ENCODE assay signal across 8 cellular contexts in genomic region chr18:79068299-79068945, GRCh38. TPM values are rescaled to one million over a fixed set of nuclear protein-coding genes. Genes with fewer than 3 reads are reported as not detected.
DNase-seq lines count a peak whose midpoint lies in the region; ATAC-seq and TF ChIP-seq lines count a peak whose summit lies in the region.

No MANE protein-coding gene starts in this region.

- peaks cover 20% of the 10 kb centered on the region for H3K9me3 Mint-ChIP-seq in activated naive CD8-positive, alpha-beta T cell treated with anti-CD3 and anti-CD28 coated beads, Interleukin-2, amount 10 ng/mL, durations not matched to agents 7 days and 5 days

- H3K36me3 Mint-ChIP-seq in activated naive CD8-positive, alpha-beta T cell treated with anti-CD3 and anti-CD28 coated beads, Interleukin-2, amount 10 ng/mL, durations not matched to agents 7 days and 5 days: peaks cover 32% of the 10 kb centered on the region

- POLR2A ChIA-PET in activated naive CD8-positive, alpha-beta T cell treated with anti-CD3 and anti-CD28 coated beads, Interleukin-2, amount 10 ng/mL, durations not matched to agents 7 days and 5 days (lab: Charles Lee): interaction anchor here (1.1 kb wide), 1 partner anchor 965 kb away, joined by 6 read pairs; the partner anchor contains the start of gene RBFA

- DNase-seq in stimulated activated CD4-positive, alpha-beta T cell treated with anti-CD3 and anti-CD28 coated beads, Interleukin-15, amount 100 ng/mL, for 24 hours: peak; percentile 45
- no peak for DNase-seq in stimulated activated CD4-positive, alpha-beta T cell treated with anti-CD3 and anti-CD28 coated beads, Interleukin-12 subunit alpha, Interleukin-12 subunit beta, amount 100 ng/mL, for 4 hours
- no peak for DNase-seq in Jurkat, Clone E6-1 (ENCODE audit: low read depth, low spot score)
- no peak for DNase-seq in activated naive CD8-positive, alpha-beta T cell treated with anti-CD3 and anti-CD28 coated beads, Interleukin-2, amount 10 ng/mL, durations not matched to agents 7 days and 5 days
- peak; percentile 31 for DNase-seq in stimulated activated CD4-positive, alpha-beta T cell treated with anti-CD3 and anti-CD28 coated beads, Interleukin-4, amount 100 ng/mL, for 24 hours
- no peak for DNase-seq in D341Med (ENCODE audit: low spot score)
- no peak for DNase-seq in GM13976 (ENCODE audit: low spot score)

- H3K27ac Mint-ChIP-seq in activated naive CD8-positive, alpha-beta T cell treated with anti-CD3 and anti-CD28 coated beads, Interleukin-2, amount 10 ng/mL, durations not matched to agents 7 days and 5 days: peak overlapping the region; percentile 98

- TF ChIP-seq CTCF in GM13976 (IDR thresholded peaks at IDR 0.05; ENCODE audit: borderline replicate concordance, control extremely low read depth, extremely low read depth, insufficient read depth, missing control alignments): no peak

- in situ Hi-C loops in GM13976 (cut with MboI; ENCODE audit: low sequenced_read_pairs, unreplicated experiment): loop anchor here (25.0 kb wide), 1 partner anchor 169 kb away; no protein-coding TSS in a partner anchor

- peak; percentile 61 for ATAC-seq in activated naive CD8-positive, alpha-beta T cell treated with anti-CD3 and anti-CD28 coated beads, Interleukin-2, amount 10 ng/mL, durations not matched to agents 7 days and 5 days (ENCODE audit: low read depth)

- peaks cover 11% of the 10 kb centered on the region for H3K9me3 ChIP-seq in iPS-18c (ENCODE audit: control insufficient read depth, insufficient read depth, low read length)

- H3K4me1 Mint-ChIP-seq in activated naive CD8-positive, alpha-beta T cell treated with anti-CD3 and anti-CD28 coated beads, Interleukin-2, amount 10 ng/mL, durations not matched to agents 7 days and 5 days: peaks cover 19% of the 10 kb centered on the region

- peak overlapping the region; percentile 57 for H3K4me3 ChIP-seq in Jurkat, Clone E6-1 (ENCODE audit: low read length)
- H3K4me3 ChIP-seq in iPS-18c (ENCODE audit: insufficient read depth, low read depth, low read length): peak overlapping the region; percentile 51

- peaks cover 3% of the 10 kb centered on the region for H3K27me3 Mint-ChIP-seq in activated naive CD8-positive, alpha-beta T cell treated with anti-CD3 and anti-CD28 coated beads, Interleukin-2, amount 10 ng/mL, durations not matched to agents 7 days and 5 days

- peak overlapping the region; percentile 91 for H3K4me3 Mint-ChIP-seq in activated naive CD8-positive, alpha-beta T cell treated with anti-CD3 and anti-CD28 coated beads, Interleukin-2, amount 10 ng/mL, durations not matched to agents 7 days and 5 days

RNA-seq across cellular contexts. Expression of gene ATP9B, which starts 0.8 kb away (rescaled TPM):
- polyA plus RNA-seq in Jurkat, Clone E6-1 (2012; ENCODE audit: insufficient read depth, insufficient read length): 29.4 TPM
- total RNA-seq in activated naive CD8-positive, alpha-beta T cell treated with anti-CD3 and anti-CD28 coated beads, Interleukin-2, amount 10 ng/mL, durations not matched to agents 7 days and 5 days: 10 to 100 TPM; 34.2 to 39.0 TPM

Comparison
In these comparisons a context has a peak if more than half of its experiments do, and no peak if none do; other contexts are left out.
1. DNase-seq: peak in stimulated activated CD4-positive, alpha-beta T cell treated with anti-CD3 and anti-CD28 coated beads, Interleukin-15, amount 100 ng/mL, for 24 hours (single experiment) and stimulated activated CD4-positive, alpha-beta T cell treated with anti-CD3 and anti-CD28 coated beads, Interleukin-4, amount 100 ng/mL, for 24 hours (single experiment); none in stimulated activated CD4-positive, alpha-beta T cell treated with anti-CD3 and anti-CD28 coated beads, Interleukin-12 subunit alpha, Interleukin-12 subunit beta, amount 100 ng/mL, for 4 hours (single experiment), Jurkat, Clone E6-1 (single experiment), activated naive CD8-positive, alpha-beta T cell treated with anti-CD3 and anti-CD28 coated beads, Interleukin-2, amount 10 ng/mL, durations not matched to agents 7 days and 5 days (single experiment), D341Med (single experiment) and GM13976 (single experiment).